8 cellular contexts compared by ENCODE assay signal in genomic region chr15:55742498-55742926, GRCh38. TPM values are rescaled to one million over a fixed set of nuclear protein-coding genes. Genes with fewer than 3 reads are reported as not detected.
DNase-seq lines count a peak whose midpoint lies in the region; ATAC-seq and TF ChIP-seq lines count a peak whose summit lies in the region.

No MANE protein-coding gene starts in this region.

- ATAC-seq in left lobe of liver: peak; percentile 79
- no peak for ATAC-seq in GM18519 (IDR thresholded peaks at IDR 0.05; ENCODE audit: low FRiP score, unreplicated experiment)
- ATAC-seq in GM19035 (IDR thresholded peaks at IDR 0.05; ENCODE audit: unreplicated experiment): no peak

- H3K4me3 ChIP-seq in brain microvascular endothelial cell (ENCODE audit: low read depth, low read length) (peak overlapping the region; percentile 72), suprapubic skin (peak overlapping the region; percentile 64)

- CTCF ChIA-PET in activated naive CD4-positive, alpha-beta T cell treated with anti-CD3 and anti-CD28 coated beads for 36 hours (lab: Charles Lee): no interaction called here

- H3K27me3 ChIP-seq in brain microvascular endothelial cell (replicated peaks) (no peaks in the 10 kb centered on the region), suprapubic skin (peaks cover 52% of the 10 kb centered on the region)

- peaks cover 25% of the 10 kb centered on the region for H3K4me1 ChIP-seq in suprapubic skin

- H3K36me3 ChIP-seq in brain microvascular endothelial cell (replicated peaks): no peaks in the 10 kb centered on the region
- H3K36me3 ChIP-seq in suprapubic skin: no peaks in the 10 kb centered on the region

- H3K9me3 ChIP-seq in suprapubic skin: no peaks in the 10 kb centered on the region

- under 1% methylated on average over 43 of the region's 52 CpGs for WGBS in suprapubic skin

- no peak for TF ChIP-seq POLR2A in suprapubic skin (IDR thresholded peaks at IDR 0.05)

- no peak overlapping the region for H3K27ac Mint-ChIP-seq in activated naive CD4-positive, alpha-beta T cell treated with anti-CD3 and anti-CD28 coated beads for 36 hours

- TF ChIP-seq EP300 in suprapubic skin (IDR thresholded peaks at IDR 0.05): no peak

- H3K27me3 Mint-ChIP-seq in activated naive CD4-positive, alpha-beta T cell treated with anti-CD3 and anti-CD28 coated beads for 36 hours (ENCODE audit: low read depth): peaks cover 27% of the 10 kb centered on the region

- intact Hi-C loops in activated naive CD4-positive, alpha-beta T cell treated with anti-CD3 and anti-CD28 coated beads for 36 hours (cut with micrococcal nuclease): loop anchor here (1.0 kb wide), 1 partner anchor 94 kb away; no protein-coding TSS in a partner anchor

- no peak overlapping the region for H3K27ac ChIP-seq in brain microvascular endothelial cell
- no peak overlapping the region for H3K27ac ChIP-seq in suprapubic skin

- peaks cover 3% of the 10 kb centered on the region for H3K4me1 Mint-ChIP-seq in activated naive CD4-positive, alpha-beta T cell treated with anti-CD3 and anti-CD28 coated beads for 36 hours (ENCODE audit: low read depth)

- in situ Hi-C loops in brain microvascular endothelial cell (cut with HindIII; ENCODE audit: low pct_ligation_motif_present, low sequenced_read_pairs): no loop called here

- H3K9me3 Mint-ChIP-seq in activated naive CD4-positive, alpha-beta T cell treated with anti-CD3 and anti-CD28 coated beads for 36 hours: no peaks in the 10 kb centered on the region

- DNase-seq in activated naive CD4-positive, alpha-beta T cell treated with anti-CD3 and anti-CD28 coated beads for 36 hours: peak; percentile 17
- no peak for DNase-seq in activated naive CD4-positive, alpha-beta T cell (lab: John Stamatoyannopoulos, UW)
- peak; percentile 46 for DNase-seq in NCI-H2171 treated with DMSO at 0.1 percent for 48 hours (lab: John Stamatoyannopoulos, UW)
- peak; percentile 17 for DNase-seq in brain microvascular endothelial cell
- DNase-seq in left lobe of liver (ENCODE audit: low spot score): no peak
- no peak for DNase-seq in suprapubic skin (ENCODE audit: low spot score in 2 of 2)

- peak overlapping the region; percentile 61 for H3K4me3 Mint-ChIP-seq in activated naive CD4-positive, alpha-beta T cell treated with anti-CD3 and anti-CD28 coated beads for 36 hours

- no peak for TF ChIP-seq CTCF in brain microvascular endothelial cell (IDR thresholded peaks at IDR 0.05; ENCODE audit: low read depth, low read length, missing control alignments)
- TF ChIP-seq CTCF in suprapubic skin (IDR thresholded peaks at IDR 0.05): no peak

- H3K36me3 Mint-ChIP-seq in activated naive CD4-positive, alpha-beta T cell treated with anti-CD3 and anti-CD28 coated beads for 36 hours (ENCODE audit: low read depth): no peaks in the 10 kb centered on the region

RNA-seq across cellular contexts. Expression of gene PRTG, which starts 0.4 kb away (rescaled TPM):
- not detected for total RNA-seq in activated naive CD4-positive, alpha-beta T cell treated with anti-CD3 and anti-CD28 coated beads for 36 hours
- total RNA-seq in left lobe of liver (0.23 TPM), suprapubic skin (under 1 TPM in 3 of 4 donors, not detected in 1; 0.08 to 0.49 (median 0.24) TPM)

Comparison
In these comparisons a context has a peak if more than half of its experiments do, and no peak if none do; other contexts are left out.
1. DNase-seq: peak in activated naive CD4-positive, alpha-beta T cell treated with anti-CD3 and anti-CD28 coated beads for 36 hours (single experiment), NCI-H2171 treated with DMSO at 0.1 percent for 48 hours (single experiment) and brain microvascular endothelial cell (single experiment); none in activated naive CD4-positive, alpha-beta T cell (0 of 4), left lobe of liver (single experiment) and suprapubic skin (0 of 2).